ENCODE assay signal across 15 cellular contexts in genomic region chr7:67470256-67470751, GRCh38.
DNase-seq lines count a peak whose midpoint lies in the region; ATAC-seq and TF ChIP-seq lines count a peak whose summit lies in the region.
"Had no signal": no experiment of that assay in that cellular context is flagged by ENCODE, and none has a peak within 500 bp of the region (broad histone marks: within the 10 kb centered on the region; RNA-seq: fewer than 3 reads in every experiment).

No MANE protein-coding gene starts in this region.

- H3K36me3 ChIP-seq in adipocyte (ENCODE audit: control insufficient read depth, insufficient read depth, low read length, severe bottlenecking) (no peaks in the 10 kb centered on the region), gastroesophageal sphincter (no peaks in the 10 kb centered on the region), thoracic aorta (no peaks in the 10 kb centered on the region)
- H3K36me3 ChIP-seq: BLaER1, gastrocnemius medialis had no signal

- TF ChIP-seq CTCF in gastroesophageal sphincter (IDR thresholded peaks at IDR 0.05): no peak
- TF ChIP-seq CTCF in nephron progenitor cell (IDR thresholded peaks at IDR 0.05): no peak
- TF ChIP-seq CTCF in thoracic aorta (IDR thresholded peaks at IDR 0.05): no peak
- TF ChIP-seq CTCF in HFFc6 (IDR thresholded peaks at IDR 0.05): no peak

- H3K4me1 ChIP-seq in adipocyte (ENCODE audit: control insufficient read depth, insufficient read depth, low read length) (no peaks in the 10 kb centered on the region), gastroesophageal sphincter (peaks cover 0 to 16% (median 8%) of the 10 kb centered on the region in 3 donors), thoracic aorta (ENCODE audit: control insufficient read depth in 1 of 2, low read depth in 2 of 2) (peaks cover 0 to 16% of the 10 kb centered on the region in 2 donors)
- H3K4me1 ChIP-seq: BLaER1, gastrocnemius medialis, parathyroid adenoma had no signal

- H3K27ac Mint-ChIP-seq in nephron progenitor cell: peak overlapping the region; percentile 98
- H3K27ac Mint-ChIP-seq in HFFc6: no peak overlapping the region
- H3K27ac Mint-ChIP-seq: activated naive CD8-positive, alpha-beta T cell treated with anti-CD3 and anti-CD28 coated beads for 36 hours had no signal

- no peak overlapping the region for H3K9ac ChIP-seq in adipocyte (ENCODE audit: low read length)
- H3K9ac ChIP-seq: BLaER1, parathyroid adenoma had no signal

- peak overlapping the region in 3 of 4 donors; percentile 67 to 71 (median 68) for H3K27ac ChIP-seq in gastroesophageal sphincter
- peak overlapping the region; percentile 53 to 56 for H3K27ac ChIP-seq in thoracic aorta
- H3K27ac ChIP-seq: BLaER1, gastrocnemius medialis, parathyroid adenoma had no signal

- no peak for TF ChIP-seq POLR2A in gastroesophageal sphincter (IDR thresholded peaks at IDR 0.05)

- H3K9me3 ChIP-seq in adipocyte (ENCODE audit: control insufficient read depth, low read length): peaks cover 5% of the 10 kb centered on the region
- H3K9me3 ChIP-seq in gastroesophageal sphincter: no peaks in the 10 kb centered on the region
- H3K9me3 ChIP-seq in thoracic aorta: no peaks in the 10 kb centered on the region
- H3K9me3 ChIP-seq: gastrocnemius medialis had no signal

- H3K4me3 ChIP-seq in adipocyte (ENCODE audit: low read length) (no peak overlapping the region), gastroesophageal sphincter (no peak overlapping the region), thoracic aorta (peak overlapping the region; percentile 44)
- H3K4me3 ChIP-seq: BLaER1, gastrocnemius medialis had no signal

- peak overlapping the region; percentile 48 for H3K4me3 Mint-ChIP-seq in nephron progenitor cell
- no peak overlapping the region for H3K4me3 Mint-ChIP-seq in HFFc6
- H3K4me3 Mint-ChIP-seq: activated naive CD8-positive, alpha-beta T cell treated with anti-CD3 and anti-CD28 coated beads for 36 hours had no signal

- WGBS in gastroesophageal sphincter (ENCODE audit: low coverage in 1 of 2), 2 donors: 14% methylated on average over 2 of the region's 6 CpGs; no CpG with 5 or more reads in 1 of the 2 donors

- no peak for TF ChIP-seq EP300 in gastroesophageal sphincter (IDR thresholded peaks at IDR 0.05)

- no peaks in the 10 kb centered on the region for H3K27me3 ChIP-seq in adipocyte (replicated peaks; ENCODE audit: control insufficient read depth, insufficient read depth, low read length)
- no peaks in the 10 kb centered on the region for H3K27me3 ChIP-seq in gastroesophageal sphincter
- no peaks in the 10 kb centered on the region for H3K27me3 ChIP-seq in thoracic aorta (replicated peaks; ENCODE audit: insufficient read depth)
- H3K27me3 ChIP-seq: BLaER1, gastrocnemius medialis had no signal

- ATAC-seq in gastroesophageal sphincter (peak; percentile 86), thoracic aorta (ENCODE audit: insufficient number of reproducible peaks, low FRiP score, low read depth) (peak; percentile 30), GM21717 (IDR thresholded peaks at IDR 0.05; ENCODE audit: unreplicated experiment) (no peak)
- ATAC-seq: gastrocnemius medialis had no signal

- H3K4me1 Mint-ChIP-seq in nephron progenitor cell (peaks cover 18% of the 10 kb centered on the region), HFFc6 (ENCODE audit: low read depth) (no peaks in the 10 kb centered on the region)
- H3K4me1 Mint-ChIP-seq: activated naive CD8-positive, alpha-beta T cell treated with anti-CD3 and anti-CD28 coated beads for 36 hours had no signal

- H3K27me3 Mint-ChIP-seq in nephron progenitor cell (ENCODE audit: low read depth, poor library complexity): peaks cover 20% of the 10 kb centered on the region
- H3K27me3 Mint-ChIP-seq in HFFc6 (ENCODE audit: insufficient read depth): no peaks in the 10 kb centered on the region
- H3K27me3 Mint-ChIP-seq: activated naive CD8-positive, alpha-beta T cell treated with anti-CD3 and anti-CD28 coated beads for 36 hours had no signal

- H3K9me3 Mint-ChIP-seq in nephron progenitor cell (peaks cover 58% of the 10 kb centered on the region), HFFc6 (peaks cover 6% of the 10 kb centered on the region)

- peak; percentile 23 for DNase-seq in adipocyte (ENCODE audit: low read depth)
- peak; percentile 59 for DNase-seq in nephron progenitor cell
- no peak for DNase-seq in thoracic aorta (ENCODE audit: low spot score)
- no peak for DNase-seq in NCI-H1436 (lab: John Stamatoyannopoulos, UW)
- DNase-seq in HFFc6: no peak
- DNase-seq: activated CD4-positive, alpha-beta T cell treated with anti-CD3 and anti-CD28 coated beads, Interleukin-2, amount 50 U/mL, for 48 hours; activated naive CD8-positive, alpha-beta T cell treated with anti-CD3 and anti-CD28 coated beads for 36 hours; activated T-cell treated with anti-CD3 and anti-CD28 coated beads, Interleukin-2, amount 50 U/mL, for 48 hours; DMS79; gastrocnemius medialis; NCI-H1930 had no signal

- H3K36me3 Mint-ChIP-seq in nephron progenitor cell (ENCODE audit: low read depth) (peaks cover 28% of the 10 kb centered on the region), HFFc6 (ENCODE audit: low read depth) (peaks cover 5% of the 10 kb centered on the region; the same call in 1 of the 2 replicates)
- H3K36me3 Mint-ChIP-seq: activated naive CD8-positive, alpha-beta T cell treated with anti-CD3 and anti-CD28 coated beads for 36 hours had no signal

Comparison
In these comparisons a context has a peak if more than half of its experiments do, and no peak if none do; other contexts are left out.
1. DNase-seq: peak in adipocyte (single experiment) and nephron progenitor cell (single experiment); none in thoracic aorta (single experiment), NCI-H1436 (single experiment) and HFFc6 (single experiment).